13 cellular contexts compared by ENCODE assay signal in genomic region chr7:47725031-47725780, GRCh38.
DNase-seq lines count a peak whose midpoint lies in the region; ATAC-seq and TF ChIP-seq lines count a peak whose summit lies in the region.
"Had no signal": no experiment of that assay in that cellular context is flagged by ENCODE, and none has a peak within 500 bp of the region (broad histone marks: within the 10 kb centered on the region; RNA-seq: fewer than 3 reads in every experiment).

No MANE protein-coding gene starts in this region.

- no peak overlapping the region for H2AFZ ChIP-seq in Karpas-422 (ENCODE audit: low read length)

- H3K9ac ChIP-seq in Karpas-422 (ENCODE audit: low read length): 0 out of 2 replicates have a peak overlapping the region, but pooled peaks have one; percentile 9

- no peak for ATAC-seq in GM19463 (IDR thresholded peaks at IDR 0.05; ENCODE audit: unreplicated experiment)

- peak overlapping the region; percentile 97 for H3K27ac Mint-ChIP-seq in mesothelial cell of epicardium
- H3K27ac Mint-ChIP-seq: WTC11 had no signal

- H3K27ac ChIP-seq in AG04450 (ENCODE audit: low read depth, low read length) (peak overlapping the region; percentile 75), Karpas-422 (ENCODE audit: low read length) (no peak overlapping the region)

- no peak for TF ChIP-seq CTCF in AG04450 (IDR thresholded peaks at IDR 0.05; ENCODE audit: low read depth, low read length)
- no peak for TF ChIP-seq CTCF in choroid plexus epithelial cell (conservative IDR thresholded peaks at IDR 0.05; ENCODE audit: low read depth, low read length)
- no peak for TF ChIP-seq CTCF in mesothelial cell of epicardium (IDR thresholded peaks at IDR 0.05; ENCODE audit: unreplicated experiment)

- no peaks in the 10 kb centered on the region for H3K79me2 ChIP-seq in Karpas-422 (ENCODE audit: low read length)

- H3K9me3 Mint-ChIP-seq in mesothelial cell of epicardium: no peaks in the 10 kb centered on the region

- POLR2A ChIA-PET in AG04450 (lab: Yijun Ruan, JAX): interaction anchor here (0.7 kb wide), 1 partner anchor 40 kb away, joined by 3 read pairs; no protein-coding TSS in a partner anchor

- no peaks in the 10 kb centered on the region for H3K9me2 ChIP-seq in Karpas-422 (replicated peaks; ENCODE audit: insufficient read depth, low read length)

- peaks cover 82% of the 10 kb centered on the region for H3K4me1 Mint-ChIP-seq in mesothelial cell of epicardium

- H3K9me3 ChIP-seq in AG04450 (ENCODE audit: control insufficient read depth, insufficient read depth, low read length) (no peaks in the 10 kb centered on the region), Karpas-422 (ENCODE audit: low read length) (no peaks in the 10 kb centered on the region)

- no peak overlapping the region for H3K4me2 ChIP-seq in Karpas-422 (ENCODE audit: low read depth, low read length, poor library complexity, severe bottlenecking)

- H3K4me3 ChIP-seq in AG04450 (ENCODE audit: low read depth, low read length): no peak overlapping the region
- no peak overlapping the region for H3K4me3 ChIP-seq in Karpas-422 (ENCODE audit: low read length)
- H3K4me3 ChIP-seq in choroid plexus epithelial cell (ENCODE audit: low read depth, low read length): no peak overlapping the region

- DNase-seq in AG04450 (ENCODE audit: low read depth, low spot score) (no peak), Karpas-422 (no peak), choroid plexus epithelial cell (ENCODE audit: low read depth) (peak; percentile 37), mesothelial cell of epicardium (ENCODE audit: low spot score in 2 of 2, unreplicated experiment in 2 of 2) (no peak), NCI-H187 (lab: John Stamatoyannopoulos, UW) (no peak)
- DNase-seq in activated naive CD4-positive, alpha-beta T cell (lab: John Stamatoyannopoulos, UW): no peak
- no peak for DNase-seq in activated effector memory CD4-positive, alpha-beta T cell treated with anti-CD3 and anti-CD28 coated beads, Interleukin-2, amount 50 U/mL, for 16 hours
- DNase-seq: NCI-H1436, occipital lobe, OCI-M1, substantia nigra had no signal

- peaks cover 23% of the 10 kb centered on the region for H3K4me1 ChIP-seq in Karpas-422 (ENCODE audit: low read length)

- no peaks in the 10 kb centered on the region for H3K36me3 ChIP-seq in Karpas-422 (ENCODE audit: insufficient read depth, low read length)

- H3K27me3 Mint-ChIP-seq in mesothelial cell of epicardium (ENCODE audit: low read depth): no peaks in the 10 kb centered on the region

- H3K27me3 ChIP-seq in AG04450 (ENCODE audit: control insufficient read depth, insufficient read depth, low read length): no peaks in the 10 kb centered on the region
- H3K27me3 ChIP-seq in Karpas-422 (ENCODE audit: low read length): no peaks in the 10 kb centered on the region

- CTCF ChIA-PET in AG04450 (lab: Charles Lee): no interaction called here

- no peaks in the 10 kb centered on the region for H3K36me3 Mint-ChIP-seq in mesothelial cell of epicardium
- H3K36me3 Mint-ChIP-seq: WTC11 had no signal

- H4K20me1 ChIP-seq in Karpas-422 (ENCODE audit: insufficient read depth, low read depth, low read length): no peaks in the 10 kb centered on the region

- no peak overlapping the region for H3K4me3 Mint-ChIP-seq in mesothelial cell of epicardium
- H3K4me3 Mint-ChIP-seq: WTC11 had no signal
